ENCODE assay signal across 16 cellular contexts in genomic region chr1:58397187-58397820, GRCh38.
DNase-seq lines count a peak whose midpoint lies in the region; ATAC-seq and TF ChIP-seq lines count a peak whose summit lies in the region.
"Had no signal": no experiment of that assay in that cellular context is flagged by ENCODE, and none has a peak within 500 bp of the region (broad histone marks: within the 10 kb centered on the region; RNA-seq: fewer than 3 reads in every experiment).

No MANE protein-coding gene starts in this region.

- no peak for TF ChIP-seq CTCF in nephron progenitor cell (IDR thresholded peaks at IDR 0.05)
- no peak for TF ChIP-seq CTCF in CD4-positive, alpha-beta T cell (IDR thresholded peaks at IDR 0.05)

- no peak overlapping the region for H3K4me3 Mint-ChIP-seq in nephron progenitor cell
- H3K4me3 Mint-ChIP-seq in CD4-positive, alpha-beta T cell, result no peak overlapping the region
- H3K4me3 Mint-ChIP-seq: activated CD4-positive, alpha-beta memory T cell treated with anti-CD3 and anti-CD28 coated beads for 36 hours; IgD-negative memory B cell had no signal

- intact Hi-C loops in CD4-positive, alpha-beta T cell (cut with DNase I, micrococcal nuclease), result no loop called here

- H3K9me3 ChIP-seq in CD4-positive, alpha-beta T cell (ENCODE audit: control insufficient read depth, low read length), result no peaks in the 10 kb centered on the region
- H3K9me3 ChIP-seq: sigmoid colon, thyroid gland had no signal

- H3K27me3 ChIP-seq in CD4-positive, alpha-beta T cell (ENCODE audit: control insufficient read depth, insufficient read depth, low read length), result no peaks in the 10 kb centered on the region
- H3K27me3 ChIP-seq: sigmoid colon, thyroid gland had no signal

- no peaks in the 10 kb centered on the region for H3K36me3 Mint-ChIP-seq in nephron progenitor cell (ENCODE audit: low read depth)
- no peaks in the 10 kb centered on the region for H3K36me3 Mint-ChIP-seq in CD4-positive, alpha-beta T cell (ENCODE audit: low read depth)
- H3K36me3 Mint-ChIP-seq: activated CD4-positive, alpha-beta memory T cell treated with anti-CD3 and anti-CD28 coated beads for 36 hours had no signal

- H3K27ac ChIP-seq in epithelial cell of prostate, result no peak overlapping the region
- H3K27ac ChIP-seq in CD4-positive, alpha-beta T cell (ENCODE audit: low read depth, low read length), result no peak overlapping the region
- H3K27ac ChIP-seq: sigmoid colon, thyroid gland had no signal

- peaks cover 39% of the 10 kb centered on the region for H3K4me1 Mint-ChIP-seq in nephron progenitor cell
- H3K4me1 Mint-ChIP-seq in CD4-positive, alpha-beta T cell (ENCODE audit: low read depth), result no peaks in the 10 kb centered on the region

- POLR2A ChIA-PET in CD4-positive, alpha-beta T cell (lab: Charles Lee), result no interaction called here

- H3K27me3 Mint-ChIP-seq in nephron progenitor cell (ENCODE audit: low read depth, poor library complexity), result peaks cover 4% of the 10 kb centered on the region
- H3K27me3 Mint-ChIP-seq in CD4-positive, alpha-beta T cell, result no peaks in the 10 kb centered on the region
- H3K27me3 Mint-ChIP-seq: activated CD4-positive, alpha-beta memory T cell treated with anti-CD3 and anti-CD28 coated beads for 36 hours; IgD-negative memory B cell had no signal

- no peaks in the 10 kb centered on the region for H3K9me3 Mint-ChIP-seq in nephron progenitor cell
- no peaks in the 10 kb centered on the region for H3K9me3 Mint-ChIP-seq in CD4-positive, alpha-beta T cell
- H3K9me3 Mint-ChIP-seq: activated CD4-positive, alpha-beta memory T cell treated with anti-CD3 and anti-CD28 coated beads for 36 hours had no signal

- CTCF ChIA-PET in CD4-positive, alpha-beta T cell (lab: Charles Lee), result no interaction called here

- no peak for ATAC-seq in GM18858 (IDR thresholded peaks at IDR 0.05; ENCODE audit: unreplicated experiment)
- no peak for ATAC-seq in CD4-positive, alpha-beta T cell (ENCODE audit: poor library complexity)
- ATAC-seq in GM19023 (IDR thresholded peaks at IDR 0.05; ENCODE audit: unreplicated experiment), result no peak

- no peak overlapping the region for H3K27ac Mint-ChIP-seq in nephron progenitor cell
- no peak overlapping the region for H3K27ac Mint-ChIP-seq in CD4-positive, alpha-beta T cell
- H3K27ac Mint-ChIP-seq: activated CD4-positive, alpha-beta memory T cell treated with anti-CD3 and anti-CD28 coated beads for 36 hours had no signal

- DNase-seq in ELR (ENCODE audit: low read depth) (peak; percentile 92), NCI-H226 (peak; percentile 78), epithelial cell of prostate (ENCODE audit: low read depth, low spot score) (peak; percentile 6), non-pigmented ciliary epithelial cell (ENCODE audit: low read depth) (peak; percentile 80), nephron progenitor cell (no peak)
- no peak for DNase-seq in CD4-positive, alpha-beta T cell
- DNase-seq: activated CD4-positive, alpha-beta memory T cell treated with anti-CD3 and anti-CD28 coated beads for 36 hours; activated gamma-delta T cell; COR-L47; GOT3; NCI-H2081; sigmoid colon; thyroid gland had no signal

Comparison
In these comparisons a context has a peak if more than half of its experiments do, and no peak if none do; other contexts are left out.
1. DNase-seq: peak in ELR (single experiment), NCI-H226 (single experiment), epithelial cell of prostate (single experiment) and non-pigmented ciliary epithelial cell (single experiment); none in nephron progenitor cell (single experiment) and CD4-positive, alpha-beta T cell (0 of 10).